30 cellular contexts compared by ENCODE assay signal in genomic region chr18:28062446-28062845, GRCh38.
DNase-seq lines count a peak whose midpoint lies in the region; ATAC-seq, FAIRE-seq and TF ChIP-seq lines count a peak whose summit lies in the region.
"Had no signal": no experiment of that assay in that cellular context is flagged by ENCODE, and none has a peak within 500 bp of the region (broad histone marks: within the 10 kb centered on the region; RNA-seq: fewer than 3 reads in every experiment).

No MANE protein-coding gene starts in this region.

- H2AFZ ChIP-seq in mammary epithelial cell (ENCODE audit: low read depth, low read length) (no peak overlapping the region), astrocyte (ENCODE audit: low read depth, low read length) (no peak overlapping the region), smooth muscle cell (ENCODE audit: low read depth) (no peak overlapping the region)

- H3K9me3 ChIP-seq in mammary epithelial cell (replicated peaks; ENCODE audit: insufficient read depth, low read length) (no peaks in the 10 kb centered on the region), astrocyte (ENCODE audit: insufficient read depth, low read depth, low read length) (no peaks in the 10 kb centered on the region), smooth muscle cell (replicated peaks; ENCODE audit: low read depth) (no peaks in the 10 kb centered on the region)
- H3K9me3 ChIP-seq: breast epithelium, esophagus muscularis mucosa, tibial nerve had no signal

- H3K9me3 Mint-ChIP-seq in MCF 10A (ENCODE audit: unreplicated experiment), result no peaks in the 10 kb centered on the region
- peaks cover 5% of the 10 kb centered on the region for H3K9me3 Mint-ChIP-seq in astrocyte (ENCODE audit: unreplicated experiment)

- in situ Hi-C loops in mammary epithelial cell (cut with MboI; ENCODE audit: low sequenced_read_pairs in 2 of 2), result no loop called here

- H3K79me2 ChIP-seq in mammary epithelial cell (ENCODE audit: insufficient read depth, low read length) (no peaks in the 10 kb centered on the region), astrocyte (ENCODE audit: insufficient read depth, low read length) (peaks cover 86% of the 10 kb centered on the region), smooth muscle cell (ENCODE audit: low read depth) (peaks cover 66% of the 10 kb centered on the region)

- H3K36me3 Mint-ChIP-seq in MCF 10A (ENCODE audit: insufficient read depth, unreplicated experiment) (no peaks in the 10 kb centered on the region), astrocyte (ENCODE audit: low read depth, unreplicated experiment) (peaks cover 5% of the 10 kb centered on the region)
- H3K36me3 Mint-ChIP-seq: natural killer cell had no signal

- H4K20me1 ChIP-seq in mammary epithelial cell (ENCODE audit: insufficient read depth, low read length), result no peaks in the 10 kb centered on the region
- H4K20me1 ChIP-seq in astrocyte (ENCODE audit: insufficient read depth, low read length), result no peaks in the 10 kb centered on the region
- no peaks in the 10 kb centered on the region for H4K20me1 ChIP-seq in smooth muscle cell (ENCODE audit: low read depth)

- H3K27ac Mint-ChIP-seq in MCF 10A (ENCODE audit: low read depth, unreplicated experiment) (no peak overlapping the region), astrocyte (ENCODE audit: unreplicated experiment) (peak overlapping the region; percentile 97)
- H3K27ac Mint-ChIP-seq: activated CD4-positive, alpha-beta T cell treated with anti-CD3 and anti-CD28 coated beads, Interleukin-2, amount 10 ng/mL, durations not matched to agents 7 days and 5 days; CD4-positive, alpha-beta T cell; natural killer cell had no signal

- H3K4me2 ChIP-seq in mammary epithelial cell (ENCODE audit: insufficient read depth, low read depth, low read length) (no peak overlapping the region), astrocyte (ENCODE audit: low read length) (peak overlapping the region; percentile 16), smooth muscle cell (peak overlapping the region; percentile 49)

- no peaks in the 10 kb centered on the region for H3K4me1 ChIP-seq in mammary epithelial cell (ENCODE audit: insufficient read depth, low read length)
- H3K4me1 ChIP-seq in astrocyte (ENCODE audit: insufficient read depth, low read length), result peaks cover 46% of the 10 kb centered on the region
- peaks cover 43% of the 10 kb centered on the region for H3K4me1 ChIP-seq in smooth muscle cell (ENCODE audit: low read depth)
- H3K4me1 ChIP-seq: breast epithelium, tibial nerve had no signal

- H3K4me1 Mint-ChIP-seq in MCF 10A (ENCODE audit: insufficient read depth, unreplicated experiment) (no peaks in the 10 kb centered on the region), astrocyte (ENCODE audit: low read depth, unreplicated experiment) (peaks cover 52% of the 10 kb centered on the region)
- H3K4me1 Mint-ChIP-seq: activated CD4-positive, alpha-beta T cell treated with anti-CD3 and anti-CD28 coated beads, Interleukin-2, amount 10 ng/mL, durations not matched to agents 7 days and 5 days; natural killer cell had no signal

- H3K27me3 ChIP-seq in mammary epithelial cell (ENCODE audit: insufficient read depth, low read length) (no peaks in the 10 kb centered on the region), astrocyte (ENCODE audit: insufficient read depth, low read length) (no peaks in the 10 kb centered on the region), smooth muscle cell (ENCODE audit: low read depth) (no peaks in the 10 kb centered on the region)
- H3K27me3 ChIP-seq: breast epithelium, esophagus muscularis mucosa, tibial nerve had no signal

- H3F3A ChIP-seq in smooth muscle cell (ENCODE audit: low read depth), result peaks cover 20% of the 10 kb centered on the region

- no peaks in the 10 kb centered on the region for H3K27me3 Mint-ChIP-seq in MCF 10A (ENCODE audit: insufficient read depth, unreplicated experiment)
- no peaks in the 10 kb centered on the region for H3K27me3 Mint-ChIP-seq in astrocyte (ENCODE audit: low read depth, unreplicated experiment)
- H3K27me3 Mint-ChIP-seq: activated CD4-positive, alpha-beta T cell treated with anti-CD3 and anti-CD28 coated beads, Interleukin-2, amount 10 ng/mL, durations not matched to agents 7 days and 5 days; CD4-positive, alpha-beta T cell had no signal

- H3K4me3 Mint-ChIP-seq in MCF 10A (ENCODE audit: unreplicated experiment), result no peak overlapping the region
- H3K4me3 Mint-ChIP-seq in astrocyte (ENCODE audit: unreplicated experiment), result no peak overlapping the region
- H3K4me3 Mint-ChIP-seq: activated CD4-positive, alpha-beta T cell treated with anti-CD3 and anti-CD28 coated beads, Interleukin-2, amount 10 ng/mL, durations not matched to agents 7 days and 5 days; CD4-positive, alpha-beta T cell; natural killer cell had no signal

- H3K36me3 ChIP-seq in mammary epithelial cell (ENCODE audit: insufficient read depth, low read length) (no peaks in the 10 kb centered on the region), astrocyte (ENCODE audit: insufficient read depth, low read length) (no peaks in the 10 kb centered on the region), smooth muscle cell (ENCODE audit: low read depth) (peaks cover 2% of the 10 kb centered on the region)
- H3K36me3 ChIP-seq: breast epithelium, esophagus muscularis mucosa, tibial nerve had no signal

- H3K9ac ChIP-seq in mammary epithelial cell (ENCODE audit: insufficient read depth, low read length) (no peak overlapping the region), astrocyte (ENCODE audit: low read length) (peak overlapping the region; percentile 43), smooth muscle cell (ENCODE audit: low read depth) (peak overlapping the region; percentile 96)

- H3K27ac ChIP-seq in mammary epithelial cell (ENCODE audit: insufficient read depth, low read depth, low read length), result no peak overlapping the region
- peak overlapping the region; percentile 99 for H3K27ac ChIP-seq in astrocyte (ENCODE audit: low read depth, low read length)
- H3K27ac ChIP-seq in smooth muscle cell (ENCODE audit: low read depth), result peak overlapping the region; percentile 100
- H3K27ac ChIP-seq: 22Rv1, breast epithelium, esophagus muscularis mucosa, skin epidermis, tibial nerve, WERI-Rb-1 had no signal

- H3K4me3 ChIP-seq in mammary epithelial cell (replicated peaks in 1 of 3; ENCODE audit: insufficient read depth in 1 of 3, low read depth in 2 of 3, low read length in 3 of 3) (no peak overlapping the region), astrocyte (ENCODE audit: insufficient read depth, low read depth, low read length) (no peak overlapping the region), fibroblast of pulmonary artery (replicated peaks; ENCODE audit: low read depth, low read length) (no peak overlapping the region), smooth muscle cell (no peak overlapping the region)
- H3K4me3 ChIP-seq: breast epithelium, esophagus muscularis mucosa, skin epidermis, tibial nerve had no signal

- intact Hi-C loops in MCF 10A (cut with micrococcal nuclease) (no loop called here), mammary epithelial cell (cut with micrococcal nuclease) (no loop called here)

- BruUV-seq in MCF 10A (replicated peaks; lab: Mats Ljungman, UMichigan), result no TSS peak
- no TSS peak for BruUV-seq in mammary epithelial cell (replicated peaks; lab: Mats Ljungman, UMichigan)

- peak; percentile 78 for FAIRE-seq in astrocyte (lab: Jason Lieb, UNC)
- FAIRE-seq: keratinocyte had no signal

- WGBS in mammary epithelial cell (ENCODE audit: low coverage, missing lambda C conversion rate), result 88% methylated on average over 4 of the region's 4 CpGs
- 58% methylated on average over 4 of the region's 4 CpGs for WGBS in smooth muscle cell (ENCODE audit: low lambda C conversion rate)

- dilution Hi-C loops in mammary epithelial cell (cut with HindIII; ENCODE audit: low sequenced_read_pairs), result no loop called here

- CTCF ChIA-PET in MCF 10A (lab: Yijun Ruan, JAX) (interaction anchor here (0.8 kb wide), 1 partner anchor 153 kb away, joined by 3 read pairs; no protein-coding TSS in a partner anchor), mammary epithelial cell (lab: Charles Lee; ENCODE audit: low non-redundant PET) (no interaction called here)

- no peak for ATAC-seq in GM21447 (IDR thresholded peaks at IDR 0.05; ENCODE audit: unreplicated experiment)
- no peak for ATAC-seq in GM21515 (IDR thresholded peaks at IDR 0.05; ENCODE audit: unreplicated experiment)
- ATAC-seq: left ventricle myocardium superior, natural killer cell, PC-3, Right ventricle myocardium inferior had no signal

- TF ChIP-seq CTCF in MCF 10A (IDR thresholded peaks at IDR 0.05; ENCODE audit: unreplicated experiment) (no peak), mammary epithelial cell (conservative IDR thresholded peaks at IDR 0.05 in 1 of 2, IDR thresholded peaks at IDR 0.05 in 1 of 2; ENCODE audit: extremely low read depth in 1 of 2, insufficient read depth in 1 of 2, low read depth in 1 of 2, low read length in 2 of 2) (no peak), astrocyte (IDR thresholded peaks at IDR 0.05; ENCODE audit: insufficient read depth, low read depth, low read length) (no peak), fibroblast of pulmonary artery (IDR thresholded peaks at IDR 0.05; ENCODE audit: low read length, missing control alignments) (no peak), smooth muscle cell (IDR thresholded peaks at IDR 0.05; ENCODE audit: borderline replicate concordance, insufficient read depth, poor library complexity, severe bottlenecking) (no peak)

- DNase-seq in MCF 10A (ENCODE audit: unreplicated experiment) (peak; percentile 13), mammary epithelial cell (no peak), astrocyte (ENCODE audit: low read depth) (peak; percentile 27), fibroblast of pulmonary artery (ENCODE audit: low read depth) (peak; percentile 51), smooth muscle cell (lab: John Stamatoyannopoulos, UW; ENCODE audit: unreplicated experiment) (no peak), D341Med (ENCODE audit: low spot score) (no peak)
- DNase-seq: activated CD4-positive, alpha-beta T cell treated with anti-CD3 and anti-CD28 coated beads, Interleukin-2, amount 10 ng/mL, durations not matched to agents 7 days and 5 days; activated T-cell treated with anti-CD3 and anti-CD28 coated beads, Interleukin-2, amount 50 U/mL, for 48 hours; AML-193; CD4-positive, alpha-beta T cell; cortex of kidney; GOT3; KG1; left ventricle myocardium superior; natural killer cell; NCI-H1436 treated with DMSO at 0.1 percent for 48 hours; occipital lobe; PC-3; stimulated activated CD4-positive, alpha-beta T cell treated with anti-CD3 and anti-CD28 coated beads, Interleukin-1b, Interleukin-23, amount 100 ng/mL, for 48 hours; T-helper 9 cell; WERI-Rb-1 had no signal

- POLR2A ChIA-PET in MCF 10A (lab: Yijun Ruan, JAX), result no interaction called here

Comparison
In these comparisons a context has a peak if more than half of its experiments do, and no peak if none do; other contexts are left out.
1. DNase-seq: peak in MCF 10A (single experiment), astrocyte (single experiment) and fibroblast of pulmonary artery (single experiment); none in mammary epithelial cell (single experiment), smooth muscle cell (single experiment) and D341Med (single experiment).